ENCODE assay signal across 18 cellular contexts in genomic region chr10:77069020-77069419, GRCh38.
DNase-seq lines count a peak whose midpoint lies in the region; ATAC-seq and TF ChIP-seq lines count a peak whose summit lies in the region.
"Had no signal": no experiment of that assay in that cellular context is flagged by ENCODE, and none has a peak within 500 bp of the region (broad histone marks: within the 10 kb centered on the region; RNA-seq: fewer than 3 reads in every experiment).

No MANE protein-coding gene starts in this region.

- H3K27ac Mint-ChIP-seq in nephron = peak overlapping the region in 2 of 3 experiments; percentile 18 to 19
- H3K27ac Mint-ChIP-seq in CD4-positive, alpha-beta T cell = no peak overlapping the region
- H3K27ac Mint-ChIP-seq: CD8-positive, alpha-beta memory T cell; HFFc6 had no signal

- H3K4me3 ChIP-seq in choroid plexus epithelial cell (ENCODE audit: low read depth, low read length) (no peak overlapping the region), upper lobe of left lung (no peak overlapping the region)
- H3K4me3 ChIP-seq: BLaER1 had no signal

- no peak overlapping the region for H3K27ac ChIP-seq in upper lobe of left lung
- H3K27ac ChIP-seq in CD4-positive, alpha-beta T cell (ENCODE audit: low read depth, low read length) = no peak overlapping the region
- H3K27ac ChIP-seq: BLaER1, KMS-11 had no signal

- H3K36me3 Mint-ChIP-seq in nephron (ENCODE audit: low read depth) = no peaks in the 10 kb centered on the region
- H3K36me3 Mint-ChIP-seq in CD4-positive, alpha-beta T cell (ENCODE audit: low read depth) = no peaks in the 10 kb centered on the region
- H3K36me3 Mint-ChIP-seq: CD8-positive, alpha-beta memory T cell had no signal

- ATAC-seq in upper lobe of left lung (ENCODE audit: low FRiP score in 2 of 2) (peak; percentile 8 to 11), HG02642 (IDR thresholded peaks at IDR 0.05; ENCODE audit: poor library complexity, unreplicated experiment) (no peak)
- ATAC-seq in CD4-positive, alpha-beta T cell (ENCODE audit: poor library complexity) = no peak
- ATAC-seq: Right ventricle myocardium inferior had no signal

- DNase-seq in NCI-H524 treated with DMSO at 0.1 percent for 48 hours (lab: John Stamatoyannopoulos, UW) (peak; percentile 8), choroid plexus epithelial cell (ENCODE audit: low read depth) (peak; percentile 3), upper lobe of left lung (no peak)
- DNase-seq in activated CD4-positive, CD25-positive, alpha-beta regulatory T cell (lab: John Stamatoyannopoulos, UW) = no peak
- DNase-seq in CD4-positive, alpha-beta T cell = no peak
- DNase-seq: CD8-positive, alpha-beta memory T cell; DMS 273 treated with DMSO at 0.1 percent for 48 hours; DND-41; H7; HFFc6; NCI-H1417 treated with DMSO at 0.1 percent for 48 hours; NCI-H187 treated with DMSO at 0.1 percent for 48 hours; NCI-H526 treated with DMSO at 0.1 percent for 48 hours had no signal

- no peak for TF ChIP-seq POLR2A in upper lobe of left lung (IDR thresholded peaks at IDR 0.05)

- H3K4me1 Mint-ChIP-seq in nephron = peaks cover 37% of the 10 kb centered on the region
- H3K4me1 Mint-ChIP-seq in CD4-positive, alpha-beta T cell (ENCODE audit: low read depth) = no peaks in the 10 kb centered on the region
- H3K4me1 Mint-ChIP-seq: CD8-positive, alpha-beta memory T cell had no signal

- POLR2A ChIA-PET in CD4-positive, alpha-beta T cell (lab: Charles Lee) = no interaction called here

- H3K4me3 Mint-ChIP-seq in nephron = no peak overlapping the region
- no peak overlapping the region for H3K4me3 Mint-ChIP-seq in CD4-positive, alpha-beta T cell
- H3K4me3 Mint-ChIP-seq: CD8-positive, alpha-beta memory T cell; HFFc6 had no signal

- CTCF ChIA-PET in CD4-positive, alpha-beta T cell (lab: Charles Lee) = no interaction called here

- 76 to 82% methylated on average over 2 of the region's 2 CpGs for WGBS in upper lobe of left lung, 2 donors

- intact Hi-C loops in CD4-positive, alpha-beta T cell (cut with DNase I, micrococcal nuclease) = no loop called here

- H3K9me3 Mint-ChIP-seq in nephron = no peaks in the 10 kb centered on the region
- no peaks in the 10 kb centered on the region for H3K9me3 Mint-ChIP-seq in CD4-positive, alpha-beta T cell
- H3K9me3 Mint-ChIP-seq: CD8-positive, alpha-beta memory T cell; HFFc6 had no signal

- peaks cover 0 to 7% (median under 1%) of the 10 kb centered on the region in 4 donors for H3K4me1 ChIP-seq in upper lobe of left lung

- TF ChIP-seq EP300 in upper lobe of left lung (IDR thresholded peaks at IDR 0.05) = peak in 1 of 4 donors; percentile 52

- TF ChIP-seq CTCF in choroid plexus epithelial cell (conservative IDR thresholded peaks at IDR 0.05; ENCODE audit: low read depth, low read length) (no peak), nephron (IDR thresholded peaks at IDR 0.05; ENCODE audit: unreplicated experiment in 3 of 3) (no peak), upper lobe of left lung (IDR thresholded peaks at IDR 0.05) (no peak)
- no peak for TF ChIP-seq CTCF in CD4-positive, alpha-beta T cell (IDR thresholded peaks at IDR 0.05)

- H3K36me3 ChIP-seq in upper lobe of left lung = peaks cover 0 to under 1% (median 0%) of the 10 kb centered on the region in 4 donors
- H3K36me3 ChIP-seq: BLaER1 had no signal

- no peaks in the 10 kb centered on the region for H3K27me3 ChIP-seq in upper lobe of left lung
- no peaks in the 10 kb centered on the region for H3K27me3 ChIP-seq in CD4-positive, alpha-beta T cell (ENCODE audit: control insufficient read depth, insufficient read depth, low read length)
- H3K27me3 ChIP-seq: BLaER1 had no signal

- H3K27me3 Mint-ChIP-seq in nephron (ENCODE audit: low read depth) = no peaks in the 10 kb centered on the region
- no peaks in the 10 kb centered on the region for H3K27me3 Mint-ChIP-seq in CD4-positive, alpha-beta T cell

- no peaks in the 10 kb centered on the region for H3K9me3 ChIP-seq in upper lobe of left lung
- H3K9me3 ChIP-seq in CD4-positive, alpha-beta T cell (ENCODE audit: control insufficient read depth, low read length) = no peaks in the 10 kb centered on the region
- H3K9me3 ChIP-seq: BLaER1 had no signal

Comparison
In these comparisons a context has a peak if more than half of its experiments do, and no peak if none do; other contexts are left out.
1. DNase-seq: peak in NCI-H524 treated with DMSO at 0.1 percent for 48 hours (single experiment) and choroid plexus epithelial cell (single experiment); none in upper lobe of left lung (0 of 2), activated CD4-positive, CD25-positive, alpha-beta regulatory T cell (0 of 4) and CD4-positive, alpha-beta T cell (0 of 10).
2. ATAC-seq: peak in upper lobe of left lung (2 of 2); none in HG02642 (single experiment) and CD4-positive, alpha-beta T cell (single experiment).